8 cellular contexts compared by ENCODE assay signal in genomic region chr3:4978259-4978965, GRCh38. TPM values are rescaled to one million over a fixed set of nuclear protein-coding genes. Genes with fewer than 3 reads are reported as not detected.
DNase-seq lines count a peak whose midpoint lies in the region; ATAC-seq and TF ChIP-seq lines count a peak whose summit lies in the region.

No MANE protein-coding gene starts in this region.

- TF ChIP-seq CTCF in GM12875 (IDR thresholded peaks at IDR 0.05; ENCODE audit: borderline replicate concordance, insufficient read depth, low read depth, low read length): no peak
- no peak for TF ChIP-seq CTCF in NB4 (IDR thresholded peaks at IDR 0.05; ENCODE audit: low read depth, low read length)
- no peak for TF ChIP-seq CTCF in astrocyte of the spinal cord (IDR thresholded peaks at IDR 0.05; ENCODE audit: low read depth, low read length)
- TF ChIP-seq CTCF in retinal pigment epithelial cell (conservative IDR thresholded peaks at IDR 0.05; ENCODE audit: low read depth, low read length): no peak

- H3K27me3 Mint-ChIP-seq in T-helper 17 cell: no peaks in the 10 kb centered on the region

- no peaks in the 10 kb centered on the region for H3K9me3 ChIP-seq in T-helper 17 cell (ENCODE audit: control insufficient read depth, low read length, poor library complexity, severe bottlenecking)

- H3K4me3 Mint-ChIP-seq in T-helper 17 cell: peak overlapping the region; percentile 98

- peak overlapping the region; percentile 71 for H3K4me3 ChIP-seq in GM12875 (ENCODE audit: low read depth, low read length)
- peak overlapping the region; percentile 72 for H3K4me3 ChIP-seq in NB4 (ENCODE audit: low read depth, low read length)
- peak overlapping the region; percentile 52 for H3K4me3 ChIP-seq in astrocyte of the spinal cord (ENCODE audit: low read depth, low read length)
- H3K4me3 ChIP-seq in retinal pigment epithelial cell (ENCODE audit: low read length): peak overlapping the region; percentile 59

- in situ Hi-C loops in astrocyte of the spinal cord (cut with HindIII; ENCODE audit: low sequenced_read_pairs): loop anchor here (25.0 kb wide), 1 partner anchor 266 kb away; no protein-coding TSS in a partner anchor

- peak; percentile 39 for TF ChIP-seq POLR2A in NB4 (IDR thresholded peaks at IDR 0.05; ENCODE audit: extremely low read depth, insufficient read length)

- DNase-seq in NB4 (ENCODE audit: low read depth) (peak; percentile 98), T-helper 17 cell (peak; percentile 52 to 71 (median 63)), astrocyte of the spinal cord (ENCODE audit: low read depth, low spot score) (peak; percentile 100), hypothalamus (lab: John Stamatoyannopoulos, UW) (peak; percentile 68 to 99 (median 86)), retinal pigment epithelial cell (ENCODE audit: low read depth) (peak; percentile 96), GM19240 (ENCODE audit: insufficient read length, low spot score) (no peak)

- peaks cover 9% of the 10 kb centered on the region for H3K36me3 Mint-ChIP-seq in T-helper 17 cell (ENCODE audit: low read depth)

- peak overlapping the region; percentile 98 for H3K27ac Mint-ChIP-seq in T-helper 17 cell

- H3K4me1 Mint-ChIP-seq in T-helper 17 cell: peaks cover 33% of the 10 kb centered on the region

- peak; percentile 38 for ATAC-seq in HG02571 (IDR thresholded peaks at IDR 0.05; ENCODE audit: unreplicated experiment)
- ATAC-seq in T-helper 17 cell: peak; percentile 58

RNA-seq across cellular contexts. Expression of gene BHLHE40, which starts 0.8 kb away (rescaled TPM):
- total RNA-seq in T-helper 17 cell: 100 to 1,000 TPM; 295 to 329 TPM
